In the genomic region with DNA sequence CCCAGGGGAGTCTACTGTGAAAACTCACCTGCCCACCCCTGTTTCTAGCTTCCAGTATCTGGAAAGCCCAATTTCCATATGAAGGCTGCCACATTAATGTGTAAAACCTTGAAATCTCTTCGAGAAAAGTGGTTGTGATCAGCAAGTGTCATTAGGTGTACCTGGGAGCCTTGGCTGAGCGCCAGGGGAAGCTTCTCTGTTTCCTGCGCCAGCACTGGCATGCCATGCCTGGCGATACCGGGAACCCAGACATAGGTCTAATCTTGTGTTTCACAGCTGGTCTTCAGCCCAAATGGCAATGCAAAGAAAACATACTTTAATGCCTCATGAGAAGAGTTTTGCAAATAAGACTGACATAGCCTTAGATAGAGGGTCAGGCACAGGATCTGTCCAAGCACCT, we compare ENCODE assay signal across 28 cellular contexts.
"Had no signal": no experiment of that assay in that cellular context is flagged by ENCODE, and none has a peak within 500 bp of the region (broad histone marks: within the 10 kb centered on the region; RNA-seq: fewer than 3 reads in every experiment).

No MANE protein-coding gene starts in this region.

- H3K79me2 ChIP-seq: parathyroid adenoma had no signal

- H3K9me3 Mint-ChIP-seq: mesothelial cell of epicardium; natural killer cell treated with Interleukin-12 subunit alpha and Interleukin-12 subunit beta and Interleukin-15 and Interleukin-18, amount 100 ng/mL, for 72 hours; neural crest cell had no signal

- H3K9ac ChIP-seq: parathyroid adenoma had no signal

- H2AFZ ChIP-seq: parathyroid adenoma had no signal

- H3K36me3 Mint-ChIP-seq: mesothelial cell of epicardium; naive B cell; natural killer cell treated with Interleukin-12 subunit alpha and Interleukin-12 subunit beta and Interleukin-15 and Interleukin-18, amount 100 ng/mL, for 72 hours; stimulated activated memory B cell treated with anti-CD40 and anti-IgM and Interleukin-4, amounts not matched to agents 10 μg/mL and 1 μg/mL and 100 μg/mL, for 72 hours had no signal

- H3K4me3 Mint-ChIP-seq: mesothelial cell of epicardium; naive B cell; natural killer cell treated with Interleukin-12 subunit alpha and Interleukin-12 subunit beta and Interleukin-15 and Interleukin-18, amount 100 ng/mL, for 72 hours; neural crest cell; stimulated activated memory B cell treated with anti-CD40 and anti-IgM and Interleukin-4, amounts not matched to agents 10 μg/mL and 1 μg/mL and 100 μg/mL, for 72 hours had no signal

- H3K27ac Mint-ChIP-seq: mesothelial cell of epicardium; naive B cell; natural killer cell treated with Interleukin-12 subunit alpha and Interleukin-12 subunit beta and Interleukin-15 and Interleukin-18, amount 100 ng/mL, for 72 hours; progenitor cell of endocrine pancreas; stimulated activated memory B cell treated with anti-CD40 and anti-IgM and Interleukin-4, amounts not matched to agents 10 μg/mL and 1 μg/mL and 100 μg/mL, for 72 hours had no signal

- DNase-seq: dermis blood vessel endothelial cell; effector memory CD4-positive, alpha-beta T cell; erythroblast; head of caudate nucleus; left cardiac atrium; left lung; mesenchymal stem cell; naive B cell; right cardiac atrium; sigmoid colon; spleen; stimulated activated CD4-positive, alpha-beta T cell treated with anti-CD3 and anti-CD28 coated beads, Interleukin-4, amount 100 ng/mL, for 4 hours; stimulated activated naive CD8-positive, alpha-beta T cell treated with anti-CD3 and anti-CD28 coated beads, Interleukin-15, Interleukin-2, amounts not matched to agents 100 U/mL and 50 U/mL, for 24 hours; substantia nigra; testis; upper lobe of right lung; uterus had no signal

- H3K27me3 ChIP-seq: sigmoid colon, testis, tibial nerve, uterus had no signal

- H3K4me1 ChIP-seq: left lung, sigmoid colon, spleen, uterus had no signal

- H3K4me3 ChIP-seq: coronary artery, left lung, mucosa of descending colon, sigmoid colon, spleen, testis, tibial nerve, upper lobe of right lung, uterus had no signal

- H3K27ac ChIP-seq: coronary artery, left lung, neutrophil, parathyroid adenoma, sigmoid colon, spleen, testis, tibial nerve, upper lobe of right lung, uterus had no signal

- H3K9me3 ChIP-seq: left lung, mucosa of descending colon, neutrophil, sigmoid colon, testis, tibial nerve, upper lobe of right lung, uterus had no signal

- H3K4me1 Mint-ChIP-seq: mesothelial cell of epicardium; naive B cell; neural crest cell; stimulated activated memory B cell treated with anti-CD40 and anti-IgM and Interleukin-4, amounts not matched to agents 10 μg/mL and 1 μg/mL and 100 μg/mL, for 72 hours had no signal

- FAIRE-seq: frontal cortex had no signal

- H3K36me3 ChIP-seq: left lung, neutrophil, sigmoid colon, spleen, tibial nerve, upper lobe of right lung, uterus had no signal
